10 cellular contexts compared by ENCODE assay signal in the genomic region with DNA sequence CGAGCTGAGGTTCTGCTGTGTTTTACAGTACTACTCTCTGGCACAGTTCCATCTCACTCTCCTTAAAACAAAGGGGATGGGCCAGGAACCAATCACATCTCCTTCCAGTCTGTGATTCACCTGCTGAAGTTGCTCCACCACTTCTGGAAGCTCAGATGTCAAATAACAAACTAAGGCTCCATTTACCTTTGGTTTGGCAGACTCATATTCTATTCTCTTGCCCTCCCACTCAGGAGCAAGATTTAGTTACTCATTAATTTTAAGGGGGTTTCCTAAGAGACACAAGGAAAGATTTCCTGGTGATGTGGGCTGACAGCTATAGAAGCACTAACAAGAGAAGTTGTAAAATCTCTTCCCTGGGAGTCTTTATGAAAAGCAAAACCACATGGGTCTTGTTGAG. TPM values are rescaled to one million over a fixed set of nuclear protein-coding genes. Genes with fewer than 3 reads are reported as not detected.
A peak's percentile ranks its signal among the peaks of the same experiment; 100 is the strongest.
DNase-seq lines count a peak whose midpoint lies in the region; TF ChIP-seq lines count a peak whose summit lies in the region.
"Had no signal": no experiment of that assay in that cellular context is flagged by ENCODE, and none has a peak within 500 bp of the region (broad histone marks: within the 10 kb centered on the region; RNA-seq: fewer than 3 reads in every experiment).

No MANE protein-coding gene starts in this region.

- peaks cover 3% of the 10 kb centered on the region for H3K36me3 Mint-ChIP-seq in activated naive CD8-positive, alpha-beta T cell
- H3K36me3 Mint-ChIP-seq in activated naive CD8-positive, alpha-beta T cell treated with anti-CD3 and anti-CD28 coated beads for 36 hours, result no peaks in the 10 kb centered on the region
- H3K36me3 Mint-ChIP-seq in H9 (ENCODE audit: insufficient read depth in 1 of 3, low read depth in 3 of 3), result no peaks in the 10 kb centered on the region; a peak in 1 of 7 replicates

- no peak overlapping the region for H2AFZ ChIP-seq in H9 (ENCODE audit: low read length)

- H3K27ac Mint-ChIP-seq in activated naive CD8-positive, alpha-beta T cell, result peak overlapping the region; percentile 72
- H3K27ac Mint-ChIP-seq in activated naive CD8-positive, alpha-beta T cell treated with anti-CD3 and anti-CD28 coated beads for 36 hours, result no peak overlapping the region
- H3K27ac Mint-ChIP-seq in H9, result no peak overlapping the region; a peak in 1 of 7 replicates

- H4K8ac ChIP-seq in H9 (replicated peaks; ENCODE audit: insufficient read length, low read depth, low read length), result no peak overlapping the region

- no peak overlapping the region for H3K14ac ChIP-seq in H9 (ENCODE audit: insufficient read depth, low read length)

- H3K9me3 Mint-ChIP-seq in activated naive CD8-positive, alpha-beta T cell (ENCODE audit: low read depth), result no peaks in the 10 kb centered on the region
- H3K9me3 Mint-ChIP-seq in activated naive CD8-positive, alpha-beta T cell treated with anti-CD3 and anti-CD28 coated beads for 36 hours, result peaks cover 5% of the 10 kb centered on the region
- H3K9me3 Mint-ChIP-seq in H9, result no peaks in the 10 kb centered on the region
- H3K9me3 Mint-ChIP-seq: neural crest cell had no signal

- H3K4me3 Mint-ChIP-seq in activated naive CD8-positive, alpha-beta T cell, result peak overlapping the region; percentile 52
- H3K4me3 Mint-ChIP-seq in activated naive CD8-positive, alpha-beta T cell treated with anti-CD3 and anti-CD28 coated beads for 36 hours, result no peak overlapping the region
- H3K4me3 Mint-ChIP-seq in H9, result no peak overlapping the region
- H3K4me3 Mint-ChIP-seq: neural crest cell had no signal

- H2BK120ac ChIP-seq in H9 (ENCODE audit: low read depth, low read length, poor library complexity, severe bottlenecking), result no peak overlapping the region

- no peaks in the 10 kb centered on the region for H3K27me3 ChIP-seq in H9 (ENCODE audit: insufficient read depth, low read length)

- H3K4ac ChIP-seq in H9 (ENCODE audit: low read depth, low read length), result no peak overlapping the region

- no peak overlapping the region for H3K56ac ChIP-seq in H9 (ENCODE audit: insufficient read length, low read depth, low read length)

- H3K4me1 ChIP-seq in H9 (ENCODE audit: insufficient read depth, low read length), result no peaks in the 10 kb centered on the region

- no peak overlapping the region for H2BK15ac ChIP-seq in H9 (ENCODE audit: low read depth, low read length)

- no peak overlapping the region for H4K5ac ChIP-seq in H9 (ENCODE audit: insufficient read length, low read depth, low read length)

- no peak overlapping the region for H2BK20ac ChIP-seq in H9 (ENCODE audit: low read depth, low read length, poor library complexity, severe bottlenecking)

- no CpG with 5 or more reads among the region's 1 CpG for WGBS in H9 (ENCODE audit: extremely low coverage, insufficient read length, low lambda C conversion rate)

- no peak overlapping the region for H2BK5ac ChIP-seq in H9 (ENCODE audit: insufficient read length, low read length)

- no peak for DNase-seq in activated naive CD8-positive, alpha-beta T cell treated with anti-CD3 and anti-CD28 coated beads for 36 hours
- peak; percentile 7 for DNase-seq in NCI-H1436 treated with DMSO at 0.1 percent for 48 hours (lab: John Stamatoyannopoulos, UW)
- DNase-seq in epithelial cell of prostate (ENCODE audit: low read depth, low spot score), result peak; percentile 95
- DNase-seq in H9, result no peak
- DNase-seq in GOT3 (lab: John Stamatoyannopoulos, UW), result no peak
- DNase-seq in effector CD8-positive, alpha-beta T cell (lab: John Stamatoyannopoulos, UW), result no peak
- DNase-seq in NAMALWA (ENCODE audit: low spot score), result no peak
- DNase-seq: NCI-H2081 had no signal

- no peaks in the 10 kb centered on the region for H3K9me3 ChIP-seq in H9 (ENCODE audit: control insufficient read depth, low read depth, low read length)

- H2BK12ac ChIP-seq in H9 (ENCODE audit: insufficient read length, low read depth, low read length), result no peak overlapping the region

- TF ChIP-seq CTCF in H9 (conservative IDR thresholded peaks at IDR 0.05), result no peak

- H3K27me3 Mint-ChIP-seq in activated naive CD8-positive, alpha-beta T cell, result no peaks in the 10 kb centered on the region
- H3K27me3 Mint-ChIP-seq in activated naive CD8-positive, alpha-beta T cell treated with anti-CD3 and anti-CD28 coated beads for 36 hours, result no peaks in the 10 kb centered on the region
- H3K27me3 Mint-ChIP-seq in H9 (ENCODE audit: low read depth), result no peaks in the 10 kb centered on the region

- H3K4me2 ChIP-seq in H9 (ENCODE audit: insufficient read depth, insufficient read length, low read length), result no peak overlapping the region

- no peaks in the 10 kb centered on the region for H3K79me2 ChIP-seq in H9 (ENCODE audit: insufficient read depth, low read length)

- H4K20me1 ChIP-seq in H9 (ENCODE audit: control insufficient read depth, insufficient read depth, insufficient read length), result no peaks in the 10 kb centered on the region

- H3K27ac ChIP-seq in epithelial cell of prostate (no peak overlapping the region), H9 (ENCODE audit: insufficient read length, low read depth, low read length) (no peak overlapping the region)

- no peak overlapping the region for H3T11ph ChIP-seq in H9 (ENCODE audit: low read length)

- H2AK5ac ChIP-seq in H9 (ENCODE audit: insufficient read length, low read length), result no peak overlapping the region

- no peak overlapping the region for H3K23ac ChIP-seq in H9 (ENCODE audit: insufficient read length, low read depth, low read length)

- H3K23me2 ChIP-seq in H9 (ENCODE audit: insufficient read length, low read depth, low read length, poor library complexity, severe bottlenecking), result no peaks in the 10 kb centered on the region

- no peak overlapping the region for H4K91ac ChIP-seq in H9 (ENCODE audit: insufficient read length, low read depth, low read length)

- no peak overlapping the region for H3K18ac ChIP-seq in H9 (ENCODE audit: insufficient read length, low read depth, low read length)

- H3K4me1 Mint-ChIP-seq in activated naive CD8-positive, alpha-beta T cell (ENCODE audit: low read depth), result peaks cover 32% of the 10 kb centered on the region
- H3K4me1 Mint-ChIP-seq in activated naive CD8-positive, alpha-beta T cell treated with anti-CD3 and anti-CD28 coated beads for 36 hours, result peaks cover 25% of the 10 kb centered on the region
- peaks cover 0 to 10% of the 10 kb centered on the region in 2 experiments; a peak in 3 of 4 replicates for H3K4me1 Mint-ChIP-seq in H9
- H3K4me1 Mint-ChIP-seq: neural crest cell had no signal

- no peaks in the 10 kb centered on the region for H3K79me1 ChIP-seq in H9 (ENCODE audit: insufficient read depth, low read depth, low read length, poor library complexity, severe bottlenecking)

- no peak overlapping the region for H3K9ac ChIP-seq in H9 (ENCODE audit: extremely low read depth, insufficient read length, low read length)

RNA-seq across cellular contexts. Expression of a gene that starts 37.8 kb away (rescaled TPM):
- 100 to 1,000 TPM; 164 to 175 TPM for total RNA-seq in activated naive CD8-positive, alpha-beta T cell treated with anti-CD3 and anti-CD28 coated beads for 36 hours
- total RNA-seq in H9 (2021), result 85.6 and 86.1 TPM in 2 replicates

Comparison
In these comparisons a context has a peak if more than half of its experiments do, and no peak if none do; other contexts are left out.
1. DNase-seq: peak in NCI-H1436 treated with DMSO at 0.1 percent for 48 hours (single experiment) and epithelial cell of prostate (single experiment); none in activated naive CD8-positive, alpha-beta T cell treated with anti-CD3 and anti-CD28 coated beads for 36 hours (single experiment), H9 (single experiment), GOT3 (single experiment), effector CD8-positive, alpha-beta T cell (single experiment) and NAMALWA (single experiment).